1 cellular context compared by ENCODE assay signal in the genomic region with DNA sequence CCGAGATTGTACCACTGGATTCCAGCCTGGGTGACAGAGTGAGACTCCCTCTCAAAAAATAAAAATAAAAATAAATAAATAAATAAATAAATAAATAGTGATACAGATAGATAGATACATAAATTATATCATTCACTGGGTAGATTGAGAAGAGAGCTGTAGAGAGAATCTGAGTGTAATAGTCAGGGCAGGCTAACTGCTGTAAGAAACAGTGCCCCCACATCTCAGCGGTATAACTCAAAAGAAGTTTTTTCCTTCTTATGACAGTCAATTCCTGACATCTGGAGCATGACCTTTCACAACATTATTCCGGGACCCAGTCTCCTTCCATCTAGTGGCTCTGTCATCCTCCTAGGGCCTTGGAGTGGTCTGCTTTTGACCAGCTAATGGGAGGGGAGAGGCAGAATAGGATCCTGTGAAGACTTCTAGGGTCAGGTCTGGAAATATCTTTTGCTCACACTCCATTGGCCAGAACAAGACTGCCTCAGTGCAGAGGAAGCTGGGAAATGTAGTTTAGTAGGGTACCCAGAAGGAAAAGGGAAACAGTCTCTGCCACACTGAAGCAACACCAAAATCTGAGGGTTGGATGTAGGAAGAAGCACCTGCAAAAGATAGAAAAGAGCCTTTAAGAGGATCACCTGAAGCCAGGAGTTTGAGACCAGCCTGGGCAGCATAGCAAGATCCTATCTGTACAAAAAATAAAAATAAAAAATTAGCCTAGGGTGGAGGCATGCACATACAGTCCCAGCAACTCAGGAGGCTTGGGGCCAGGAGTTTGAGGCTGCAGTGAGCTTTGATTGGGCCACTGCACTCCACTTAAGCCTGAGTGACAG.
TF ChIP-seq lines count a peak whose summit lies in the region.

No MANE protein-coding gene starts in this region.

TF ChIP-seq in IMR-90, 13 proteins besides CTCF, POLR2A, EP300 and RAD21 (continued from another document):
- TF ChIP-seq, protein P1, sequence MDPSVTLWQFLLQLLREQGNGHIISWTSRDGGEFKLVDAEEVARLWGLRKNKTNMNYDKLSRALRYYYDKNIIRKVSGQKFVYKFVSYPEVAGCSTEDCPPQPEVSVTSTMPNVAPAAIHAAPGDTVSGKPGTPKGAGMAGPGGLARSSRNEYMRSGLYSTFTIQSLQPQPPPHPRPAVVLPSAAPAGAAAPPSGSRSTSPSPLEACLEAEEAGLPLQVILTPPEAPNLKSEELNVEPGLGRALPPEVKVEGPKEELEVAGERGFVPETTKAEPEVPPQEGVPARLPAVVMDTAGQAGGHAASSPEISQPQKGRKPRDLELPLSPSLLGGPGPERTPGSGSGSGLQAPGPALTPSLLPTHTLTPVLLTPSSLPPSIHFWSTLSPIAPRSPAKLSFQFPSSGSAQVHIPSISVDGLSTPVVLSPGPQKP (IDR thresholded peaks at IDR 0.05; ENCODE audit: borderline replicate concordance, low read depth, low read length), result no peak
- no peak for TF ChIP-seq MAZ (IDR thresholded peaks at IDR 0.05; ENCODE audit: borderline replicate concordance, low read depth, low read length)
- no peak for TF ChIP-seq CHD1 (IDR thresholded peaks at IDR 0.05; ENCODE audit: low read depth, low read length)
- TF ChIP-seq FOS (IDR thresholded peaks at IDR 0.05; ENCODE audit: low read depth, low read length), result no peak
- TF ChIP-seq BHLHE40 (IDR thresholded peaks at IDR 0.05; ENCODE audit: low read depth, low read length), result no peak
TF ChIP-seq in IMR-90: peak in this region for 0.
